Comparison of ENCODE assay signal across 13 cellular contexts in genomic region chr11:102061276-102061675, GRCh38. TPM values are rescaled to one million over a fixed set of nuclear protein-coding genes. Genes with fewer than 3 reads are reported as not detected.
DNase-seq lines count a peak whose midpoint lies in the region; ATAC-seq and TF ChIP-seq lines count a peak whose summit lies in the region.
"Had no signal": no experiment of that assay in that cellular context is flagged by ENCODE, and none has a peak within 500 bp of the region (broad histone marks: within the 10 kb centered on the region; RNA-seq: fewer than 3 reads in every experiment).

No MANE protein-coding gene starts in this region.

- TF ChIP-seq CTCF in BE2C (IDR thresholded peaks at IDR 0.05; ENCODE audit: low read depth, low read length) (peak; percentile 29; the same call in 1 of the 2 replicates), LNCaP clone FGC (IDR thresholded peaks at IDR 0.05; ENCODE audit: control insufficient read depth, extremely low read depth, insufficient read depth) (peak; percentile 33), left lung (IDR thresholded peaks at IDR 0.05) (no peak)

- no peaks in the 10 kb centered on the region for H3K4me1 ChIP-seq in BE2C
- no peaks in the 10 kb centered on the region for H3K4me1 ChIP-seq in left lung

- ATAC-seq in left lung (peak; percentile 63), HG03039 (IDR thresholded peaks at IDR 0.05; ENCODE audit: unreplicated experiment) (no peak)
- ATAC-seq in stimulated activated naive B cell treated with anti-CD40 and anti-IgM and Interleukin-4, amounts not matched to agents 10 μg/mL and 1 μg/mL and 100 μg/mL, for 72 hours (replicated peaks): no peak

- no peak for DNase-seq in BE2C
- DNase-seq in LNCaP clone FGC (ENCODE audit: low read depth): no peak
- DNase-seq in dermis blood vessel endothelial cell: peak; percentile 32
- DNase-seq in left lung: no peak
- DNase-seq in stimulated activated CD4-positive, alpha-beta T cell treated with anti-CD3 and anti-CD28 coated beads, Interleukin-2, amount 100 ng/mL, for 48 hours: no peak
- DNase-seq in stimulated activated naive B cell treated with anti-CD40 and anti-IgM and Interleukin-4, amounts not matched to agents 10 μg/mL and 1 μg/mL and 100 μg/mL, for 72 hours: no peak
- no peak for DNase-seq in T-helper 2 cell treated with Interferon-gamma antibody and Interleukin-4, amounts not matched to agents 5 μg/mL and 100 μg/mL, for 36 hours (ENCODE audit: low spot score)
- DNase-seq: effector memory CD4-positive, alpha-beta T cell; NCI-H524; stimulated activated CD4-positive, alpha-beta T cell treated with anti-CD3 and anti-CD28 coated beads, Interleukin-4, amount 100 ng/mL, for 4 hours; SW 1271 had no signal

- H3K4me3 Mint-ChIP-seq in stimulated activated naive B cell treated with anti-CD40 and anti-IgM and Interleukin-4, amounts not matched to agents 10 μg/mL and 1 μg/mL and 100 μg/mL, for 72 hours: no peak overlapping the region
- no peak overlapping the region for H3K4me3 Mint-ChIP-seq in T-helper 2 cell treated with Interferon-gamma antibody and Interleukin-4, amounts not matched to agents 5 μg/mL and 100 μg/mL, for 36 hours
- H3K4me3 Mint-ChIP-seq: activated naive CD8-positive, alpha-beta T cell had no signal

- intact Hi-C loops in left lung (cut with DNase I): no loop called here

- H3K36me3 ChIP-seq in BE2C: no peaks in the 10 kb centered on the region
- H3K36me3 ChIP-seq in left lung: no peaks in the 10 kb centered on the region

- H3K27ac ChIP-seq in left lung: no peak overlapping the region

- H3K4me1 Mint-ChIP-seq in stimulated activated naive B cell treated with anti-CD40 and anti-IgM and Interleukin-4, amounts not matched to agents 10 μg/mL and 1 μg/mL and 100 μg/mL, for 72 hours: no peaks in the 10 kb centered on the region
- no peaks in the 10 kb centered on the region for H3K4me1 Mint-ChIP-seq in T-helper 2 cell treated with Interferon-gamma antibody and Interleukin-4, amounts not matched to agents 5 μg/mL and 100 μg/mL, for 36 hours (ENCODE audit: low read depth)

- no peak overlapping the region for H3K27ac Mint-ChIP-seq in stimulated activated naive B cell treated with anti-CD40 and anti-IgM and Interleukin-4, amounts not matched to agents 10 μg/mL and 1 μg/mL and 100 μg/mL, for 72 hours
- no peak overlapping the region for H3K27ac Mint-ChIP-seq in T-helper 2 cell treated with Interferon-gamma antibody and Interleukin-4, amounts not matched to agents 5 μg/mL and 100 μg/mL, for 36 hours
- H3K27ac Mint-ChIP-seq: activated naive CD8-positive, alpha-beta T cell had no signal

- no peaks in the 10 kb centered on the region for H3K9me3 Mint-ChIP-seq in stimulated activated naive B cell treated with anti-CD40 and anti-IgM and Interleukin-4, amounts not matched to agents 10 μg/mL and 1 μg/mL and 100 μg/mL, for 72 hours
- H3K9me3 Mint-ChIP-seq in T-helper 2 cell treated with Interferon-gamma antibody and Interleukin-4, amounts not matched to agents 5 μg/mL and 100 μg/mL, for 36 hours: no peaks in the 10 kb centered on the region

- H3K27me3 ChIP-seq in BE2C (no peaks in the 10 kb centered on the region), left lung (no peaks in the 10 kb centered on the region)

- H3K27me3 Mint-ChIP-seq in stimulated activated naive B cell treated with anti-CD40 and anti-IgM and Interleukin-4, amounts not matched to agents 10 μg/mL and 1 μg/mL and 100 μg/mL, for 72 hours: peaks cover 9 to 15% of the 10 kb centered on the region in 2 donors
- peaks cover 2% of the 10 kb centered on the region for H3K27me3 Mint-ChIP-seq in T-helper 2 cell treated with Interferon-gamma antibody and Interleukin-4, amounts not matched to agents 5 μg/mL and 100 μg/mL, for 36 hours (ENCODE audit: low read depth)

- H3K4me3 ChIP-seq in BE2C (ENCODE audit: low read depth, low read length) (no peak overlapping the region), LNCaP clone FGC (ENCODE audit: low read depth, low read length) (no peak overlapping the region), left lung (no peak overlapping the region)

- H3K36me3 Mint-ChIP-seq in stimulated activated naive B cell treated with anti-CD40 and anti-IgM and Interleukin-4, amounts not matched to agents 10 μg/mL and 1 μg/mL and 100 μg/mL, for 72 hours: no peaks in the 10 kb centered on the region
- H3K36me3 Mint-ChIP-seq in T-helper 2 cell treated with Interferon-gamma antibody and Interleukin-4, amounts not matched to agents 5 μg/mL and 100 μg/mL, for 36 hours (ENCODE audit: low read depth): no peaks in the 10 kb centered on the region
- H3K36me3 Mint-ChIP-seq: activated naive CD8-positive, alpha-beta T cell had no signal

- no peaks in the 10 kb centered on the region for H3K9me3 ChIP-seq in BE2C
- H3K9me3 ChIP-seq in left lung: no peaks in the 10 kb centered on the region

RNA-seq across cellular contexts. Expression of gene CFAP300, which starts 14.0 kb away (rescaled TPM):
- polyA plus RNA-seq in BE2C (2012; ENCODE audit: insufficient read depth, insufficient read length, low read depth): 1.4 TPM
- total RNA-seq in dermis blood vessel endothelial cell: 0.09 TPM in 1 of 2 replicates, not detected in the other
- total RNA-seq in left lung: 1 to 10 TPM; 6.2 to 8.1 TPM

RNA-seq across cellular contexts. Expression of gene YAP1, which starts 49.0 kb away (rescaled TPM):
- polyA plus RNA-seq in BE2C (2012; ENCODE audit: insufficient read depth, insufficient read length, low read depth): 0.22 TPM
- 84.2 and 85.0 TPM in 2 replicates for total RNA-seq in dermis blood vessel endothelial cell
- 100 to 1,000 TPM; 105 to 165 TPM for total RNA-seq in left lung

Comparison
In these comparisons a context has a peak if more than half of its experiments do, and no peak if none do; other contexts are left out.
1. CTCF ChIP-seq: peak in BE2C (single experiment) and LNCaP clone FGC (single experiment); none in left lung (0 of 2).